Comparison of ENCODE assay signal across 15 cellular contexts in the genomic region with DNA sequence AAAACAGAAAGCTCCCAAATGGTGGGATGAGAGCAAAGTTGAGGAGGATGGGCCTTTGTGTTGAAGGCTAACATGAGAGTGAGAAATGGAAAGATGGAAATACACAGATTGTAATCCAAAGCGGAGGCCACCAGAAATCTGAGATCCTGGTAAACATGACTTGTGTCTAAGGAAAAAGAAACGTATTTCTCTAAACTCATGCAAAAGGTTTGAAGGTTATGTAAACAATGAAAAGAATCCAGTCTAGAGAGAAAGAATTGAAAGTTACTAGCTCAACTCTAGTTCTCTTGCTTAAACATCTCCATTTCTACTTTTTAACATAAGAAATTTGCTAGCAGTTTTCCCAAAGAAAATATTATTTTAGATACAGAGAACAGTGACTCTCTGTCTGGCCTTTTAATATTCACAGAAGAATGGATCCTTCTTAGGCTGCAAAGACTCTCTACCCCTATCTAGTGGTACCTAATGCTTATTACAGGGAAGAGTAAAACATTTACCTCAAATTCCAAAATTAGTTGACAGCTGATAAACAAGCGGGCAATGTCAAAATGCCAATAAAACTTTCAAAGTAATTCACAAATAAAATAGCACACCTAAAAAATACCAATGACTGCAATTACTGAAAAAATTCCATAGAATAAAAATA.
A peak's percentile ranks its signal among the peaks of the same experiment; 100 is the strongest.
DNase-seq lines count a peak whose midpoint lies in the region; ATAC-seq and TF ChIP-seq lines count a peak whose summit lies in the region.
"Had no signal": no experiment of that assay in that cellular context is flagged by ENCODE, and none has a peak within 500 bp of the region (broad histone marks: within the 10 kb centered on the region; RNA-seq: fewer than 3 reads in every experiment).

No MANE protein-coding gene starts in this region.

- no peaks in the 10 kb centered on the region for H3K9me3 ChIP-seq in psoas muscle

- peak overlapping the region; percentile 83 for H3K27ac Mint-ChIP-seq in chondrocyte (ENCODE audit: unreplicated experiment)
- H3K27ac Mint-ChIP-seq: activated T-cell treated with anti-CD3 and anti-CD28 coated beads, Interleukin-2, amount 50 U/mL, for 72 hours; T-helper 17 cell had no signal

- no peak overlapping the region for H3K4me3 Mint-ChIP-seq in chondrocyte (ENCODE audit: unreplicated experiment)
- H3K4me3 Mint-ChIP-seq: activated T-cell treated with anti-CD3 and anti-CD28 coated beads, Interleukin-2, amount 50 U/mL, for 72 hours; T-helper 17 cell had no signal

- H3K9me3 Mint-ChIP-seq in chondrocyte (ENCODE audit: low read depth): peaks cover 15% of the 10 kb centered on the region

- H3K36me3 Mint-ChIP-seq in chondrocyte (ENCODE audit: low read depth): peaks cover 4% of the 10 kb centered on the region

- H3K4me1 Mint-ChIP-seq in chondrocyte (ENCODE audit: low read depth): peaks cover 28% of the 10 kb centered on the region
- H3K4me1 Mint-ChIP-seq: T-helper 17 cell had no signal

- H3K27ac ChIP-seq in psoas muscle: no peak overlapping the region

- H3K4me1 ChIP-seq in psoas muscle: no peaks in the 10 kb centered on the region

- DNase-seq in DMS 273 (lab: John Stamatoyannopoulos, UW; ENCODE audit: unreplicated experiment): peak; percentile 38
- DNase-seq in DMS 273 treated with DMSO at 0.1 percent for 48 hours (lab: John Stamatoyannopoulos, UW): no peak
- DNase-seq in NCI-H526 treated with DMSO at 0.1 percent for 48 hours (lab: John Stamatoyannopoulos, UW): peak; percentile 22
- no peak for DNase-seq in chondrocyte (ENCODE audit: low spot score)
- DNase-seq in psoas muscle: no peak
- no peak for DNase-seq in activated effector memory CD4-positive, alpha-beta T cell treated with anti-CD3 and anti-CD28 coated beads, Interleukin-2, amount 50 U/mL, for 16 hours
- DNase-seq in hepatic stellate cell (ENCODE audit: low spot score): no peak
- DNase-seq: 8988T; activated T-cell treated with anti-CD3 and anti-CD28 coated beads, Interleukin-2, amount 50 U/mL, for 72 hours; effector CD8-positive, alpha-beta T cell; kidney; T-helper 17 cell had no signal

- no peaks in the 10 kb centered on the region for H3K27me3 Mint-ChIP-seq in chondrocyte (ENCODE audit: low read depth)
- H3K27me3 Mint-ChIP-seq: T-helper 17 cell had no signal

- no peak for ATAC-seq in psoas muscle
- no peak for ATAC-seq in activated CD4-positive, CD25-positive, alpha-beta regulatory T cell treated with anti-CD3 and anti-CD28 coated beads, Interleukin-2, amount 50 U/mL, for 24 hours
- ATAC-seq: activated T-cell treated with anti-CD3 and anti-CD28 coated beads, Interleukin-2, amount 50 U/mL, for 72 hours; sciatic nerve; T-helper 17 cell had no signal

- H3K4me3 ChIP-seq in psoas muscle: no peak overlapping the region
- H3K4me3 ChIP-seq: HAP-1 had no signal

- TF ChIP-seq CTCF in chondrocyte (IDR thresholded peaks at IDR 0.05): peak; percentile 79
- peak; percentile 16 for TF ChIP-seq CTCF in psoas muscle (IDR thresholded peaks at IDR 0.05)

- intact Hi-C loops in psoas muscle (cut with DNase I): no loop called here

- H3K27me3 ChIP-seq in psoas muscle (ENCODE audit: insufficient read depth in 3 of 3, low read length in 2 of 3): no peaks in the 10 kb centered on the region

- 69 to 73% (median 71%) methylated on average over 3 of the region's 3 CpGs for WGBS in psoas muscle, 3 donors

- no peaks in the 10 kb centered on the region for H3K36me3 ChIP-seq in psoas muscle (ENCODE audit: insufficient read depth in 1 of 2, low read depth in 1 of 2)
- H3K36me3 ChIP-seq: HAP-1 had no signal

Comparison
In these comparisons a context has a peak if more than half of its experiments do, and no peak if none do; other contexts are left out.
1. DNase-seq: peak in DMS 273 (single experiment) and NCI-H526 treated with DMSO at 0.1 percent for 48 hours (single experiment); none in DMS 273 treated with DMSO at 0.1 percent for 48 hours (single experiment), chondrocyte (single experiment), psoas muscle (0 of 2), activated effector memory CD4-positive, alpha-beta T cell treated with anti-CD3 and anti-CD28 coated beads, Interleukin-2, amount 50 U/mL, for 16 hours (single experiment) and hepatic stellate cell (single experiment).